In genomic region chr13:21625366-21625765, GRCh38 we compare ENCODE assay signal across 8 cellular contexts. TPM values are rescaled to one million over a fixed set of nuclear protein-coding genes. Genes with fewer than 3 reads are reported as not detected.
A peak's percentile ranks its signal among the peaks of the same experiment; 100 is the strongest.
DNase-seq lines count a peak whose midpoint lies in the region; ATAC-seq and TF ChIP-seq lines count a peak whose summit lies in the region.

No MANE protein-coding gene starts in this region.

- intact Hi-C loops in posterior vena cava (cut with DNase I) = no loop called here

- peak; percentile 97 for ATAC-seq in SK-N-SH treated with all-trans-retinoic acid at 6 μM for 48 hours
- no peak for ATAC-seq in HG03432 (IDR thresholded peaks at IDR 0.05; ENCODE audit: unreplicated experiment)

- DNase-seq in SIG-M5 treated with dmso at 0.1 percent for 504 hours (lab: John Stamatoyannopoulos, UW; ENCODE audit: unreplicated experiment) (peak; percentile 66), SIG-M5 (lab: John Stamatoyannopoulos, UW) (no peak), Kasumi-1 (lab: John Stamatoyannopoulos, UW) (peak; percentile 66 to 72), iPS DF 19.7 (ENCODE audit: low read depth, low spot score) (peak; percentile 7), NCI-H187 treated with DMSO at 0.1 percent for 48 hours (lab: John Stamatoyannopoulos, UW) (no peak), posterior vena cava (ENCODE audit: low spot score) (no peak)

TF ChIP-seq in SK-N-SH treated with all-trans-retinoic acid at 6 μM for 48 hours, 23 proteins besides CTCF, POLR2A, EP300 and RAD21:
- TF ChIP-seq CREB5 (CRISPR knock-in tag; IDR thresholded peaks at IDR 0.05; ENCODE audit: low read depth) (no peak), ESRRG (CRISPR knock-in tag; IDR thresholded peaks at IDR 0.05) (no peak), PPARA (CRISPR knock-in tag; IDR thresholded peaks at IDR 0.05; ENCODE audit: borderline replicate concordance) (no peak), ZNF70 (CRISPR knock-in tag; IDR thresholded peaks at IDR 0.05) (no peak), PATZ1 (CRISPR knock-in tag; IDR thresholded peaks at IDR 0.05; ENCODE audit: borderline replicate concordance) (no peak), ZNF565 (CRISPR knock-in tag; conservative IDR thresholded peaks at IDR 0.05; ENCODE audit: low read depth) (no peak), GLIS3 (CRISPR knock-in tag; IDR thresholded peaks at IDR 0.05) (no peak), RARB (CRISPR knock-in tag; IDR thresholded peaks at IDR 0.05) (no peak), ZC3H10 (CRISPR knock-in tag; IDR thresholded peaks at IDR 0.05) (no peak)

RNA-seq across cellular contexts. Expression of gene MICU2, which starts 21.4 kb away (rescaled TPM):
- total RNA-seq in posterior vena cava = 10 to 100 TPM; 26.7 to 33.7 TPM

RNA-seq across cellular contexts. Expression of gene FGF9, which starts 45.5 kb away (rescaled TPM):
- total RNA-seq in posterior vena cava = 1 to 10 TPM in 1 of 2 donors, under 1 TPM in 1; 0.90 to 3.1 TPM

Comparison
In these comparisons a context has a peak if more than half of its experiments do, and no peak if none do; other contexts are left out.
1. DNase-seq: peak in SIG-M5 treated with dmso at 0.1 percent for 504 hours (single experiment), Kasumi-1 (2 of 2) and iPS DF 19.7 (single experiment); none in SIG-M5 (single experiment), NCI-H187 treated with DMSO at 0.1 percent for 48 hours (single experiment) and posterior vena cava (single experiment).